ENCODE assay signal across 1 cellular context in the genomic region with DNA sequence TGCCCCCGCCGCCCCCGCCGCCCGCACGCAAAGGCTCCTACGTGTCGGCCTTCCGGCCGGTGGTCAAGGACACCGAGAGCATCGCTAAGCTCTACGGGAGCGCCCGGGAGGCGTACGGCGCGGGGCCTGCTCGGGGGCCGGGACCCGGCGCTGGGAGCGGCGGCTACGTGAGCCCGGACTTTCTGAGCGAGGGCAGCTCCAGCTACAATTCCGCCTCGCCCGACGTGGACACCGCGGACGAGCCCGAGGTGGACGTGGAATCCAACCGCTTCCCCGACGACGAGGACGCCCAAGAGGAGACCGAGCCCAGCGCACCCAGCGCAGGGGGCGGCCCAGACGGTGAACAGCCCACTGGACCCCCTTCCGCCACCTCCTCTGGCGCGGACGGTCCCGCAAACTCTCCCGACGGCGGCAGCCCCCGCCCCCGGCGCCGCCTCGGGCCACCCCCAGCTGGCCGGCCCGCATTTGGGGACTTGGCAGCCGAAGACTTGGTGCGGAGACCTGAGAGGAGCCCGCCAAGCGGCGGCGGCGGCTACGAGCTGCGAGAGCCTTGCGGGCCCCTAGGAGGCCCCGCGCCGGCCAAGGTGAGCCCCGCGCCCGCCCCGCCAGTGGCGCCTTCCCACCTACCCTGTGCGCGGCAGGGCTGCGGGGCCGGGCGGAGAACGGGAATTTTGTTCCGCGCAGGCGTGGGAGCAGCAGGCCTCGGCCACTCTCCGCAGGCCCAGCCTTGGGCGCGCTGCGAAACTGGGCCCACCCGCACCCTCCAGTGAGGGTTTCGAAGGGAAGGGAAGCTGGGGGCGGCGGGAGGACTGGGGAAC.
TF ChIP-seq lines count a peak whose summit lies in the region.

No MANE protein-coding gene starts in this region.

TF ChIP-seq in H1, 55 proteins besides CTCF, POLR2A, EP300 and RAD21:
- TF ChIP-seq CTBP2 (IDR thresholded peaks at IDR 0.05; ENCODE audit: borderline replicate concordance, insufficient read depth, insufficient read length, low read length) (peak; percentile 17), SUZ12 (IDR thresholded peaks at IDR 0.05; ENCODE audit: low read length) (peak; percentile 72; the same call in 1 of the 2 replicates), RNF2 (IDR thresholded peaks at IDR 0.05; ENCODE audit: borderline replicate concordance, low read depth, low read length, missing control alignments, poor library complexity, severe bottlenecking) (peak; percentile 96), NRF1 (IDR thresholded peaks at IDR 0.05; ENCODE audit: low read depth, low read length) (no peak)
- TF ChIP-seq, protein P1, sequence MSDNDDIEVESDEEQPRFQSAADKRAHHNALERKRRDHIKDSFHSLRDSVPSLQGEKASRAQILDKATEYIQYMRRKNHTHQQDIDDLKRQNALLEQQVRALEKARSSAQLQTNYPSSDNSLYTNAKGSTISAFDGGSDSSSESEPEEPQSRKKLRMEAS (IDR thresholded peaks at IDR 0.05) = no peak
